In the genomic region with DNA sequence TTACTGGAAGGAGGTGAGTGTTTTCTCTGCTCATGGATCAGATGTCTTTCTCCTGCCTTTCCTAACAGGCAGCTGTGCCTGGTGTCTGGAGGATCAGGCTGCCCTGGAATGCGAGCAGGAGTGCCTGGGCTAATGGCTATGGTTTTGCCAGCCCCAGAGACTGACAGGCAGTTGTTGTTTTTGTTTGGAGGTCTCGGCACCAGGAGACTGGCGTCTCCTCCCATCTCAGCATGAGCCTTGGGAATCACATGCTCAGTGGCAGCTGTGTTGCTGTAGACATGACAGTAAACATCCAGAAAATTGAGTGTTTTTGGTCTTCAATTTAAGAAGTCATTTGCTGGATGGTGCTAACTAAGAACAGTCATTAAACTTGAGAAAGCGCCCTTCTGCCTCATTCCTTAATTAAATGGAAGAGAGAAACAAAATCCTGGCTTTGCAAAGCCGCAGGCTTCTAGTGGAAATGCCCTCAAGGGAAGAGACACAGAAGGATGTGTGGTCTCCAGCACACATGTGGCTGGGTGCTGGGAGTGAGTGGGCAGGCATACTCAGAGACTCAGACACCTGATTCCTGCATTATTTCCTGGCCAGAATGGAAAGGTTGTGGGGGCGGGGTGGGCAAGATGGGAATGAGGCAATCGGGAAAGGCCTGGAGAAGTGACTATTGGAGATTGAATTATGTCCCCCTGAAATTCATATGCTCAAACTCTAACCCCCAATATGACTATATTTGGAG, we compare ENCODE assay signal across 10 cellular contexts.
A peak's percentile ranks its signal among the peaks of the same experiment; 100 is the strongest.
DNase-seq lines count a peak whose midpoint lies in the region; ATAC-seq and TF ChIP-seq lines count a peak whose summit lies in the region.
"Had no signal": no experiment of that assay in that cellular context is flagged by ENCODE, and none has a peak within 500 bp of the region (broad histone marks: within the 10 kb centered on the region; RNA-seq: fewer than 3 reads in every experiment).

No MANE protein-coding gene starts in this region.

- H3K27ac Mint-ChIP-seq in chondrocyte (ENCODE audit: unreplicated experiment) = peak overlapping the region; percentile 86
- no peak overlapping the region for H3K27ac Mint-ChIP-seq in activated naive CD8-positive, alpha-beta T cell treated with anti-CD3 and anti-CD28 coated beads for 36 hours

- no peaks in the 10 kb centered on the region for H3K9me3 ChIP-seq in mesodermal cell (ENCODE audit: control insufficient read depth, low read length)
- H3K9me3 ChIP-seq: BLaER1 treated with 17β-estradiol and CSF1 and Interleukin-3, amounts not matched to agents 10 nM and 100 nM had no signal

- no peak for TF ChIP-seq CTCF in chondrocyte (IDR thresholded peaks at IDR 0.05)

- DNase-seq in AG20443 (ENCODE audit: low spot score) (peak; percentile 17), NCI-H1417 (lab: John Stamatoyannopoulos, UW) (peak; percentile 57 to 83 (median 60)), chondrocyte (ENCODE audit: low spot score) (no peak), dermis blood vessel endothelial cell (no peak), SW 1271 (lab: John Stamatoyannopoulos, UW) (no peak)
- no peak for DNase-seq in activated naive CD8-positive, alpha-beta T cell treated with anti-CD3 and anti-CD28 coated beads for 36 hours
- DNase-seq: central memory CD4-positive, alpha-beta T cell had no signal

- peak overlapping the region; percentile 21 for H3K4me3 Mint-ChIP-seq in chondrocyte (ENCODE audit: unreplicated experiment)
- H3K4me3 Mint-ChIP-seq in activated naive CD8-positive, alpha-beta T cell treated with anti-CD3 and anti-CD28 coated beads for 36 hours = no peak overlapping the region

- H3K27me3 Mint-ChIP-seq in chondrocyte (ENCODE audit: low read depth) = no peaks in the 10 kb centered on the region
- peaks cover 14% of the 10 kb centered on the region for H3K27me3 Mint-ChIP-seq in activated naive CD8-positive, alpha-beta T cell treated with anti-CD3 and anti-CD28 coated beads for 36 hours

- peak overlapping the region; percentile 94 for H3K27ac ChIP-seq in mesodermal cell (ENCODE audit: low read depth, low read length, severe bottlenecking)
- H3K27ac ChIP-seq: BLaER1 treated with 17β-estradiol and CSF1 and Interleukin-3, amounts not matched to agents 10 nM and 100 nM had no signal

- peaks cover 39% of the 10 kb centered on the region for H3K4me1 ChIP-seq in mesodermal cell (ENCODE audit: control insufficient read depth, insufficient read depth, low read length, poor library complexity, severe bottlenecking)

- no peak overlapping the region for H3K4me3 ChIP-seq in mesodermal cell (ENCODE audit: extremely low read depth, insufficient read depth, low read length, poor library complexity, severe bottlenecking)
- H3K4me3 ChIP-seq: BLaER1 treated with 17β-estradiol and CSF1 and Interleukin-3, amounts not matched to agents 10 nM and 100 nM had no signal

- H3K9me3 Mint-ChIP-seq in chondrocyte (ENCODE audit: low read depth) = no peaks in the 10 kb centered on the region
- H3K9me3 Mint-ChIP-seq in activated naive CD8-positive, alpha-beta T cell treated with anti-CD3 and anti-CD28 coated beads for 36 hours = no peaks in the 10 kb centered on the region

- ATAC-seq in HG03378 (IDR thresholded peaks at IDR 0.05; ENCODE audit: unreplicated experiment) = no peak

- H3K36me3 Mint-ChIP-seq in chondrocyte (ENCODE audit: low read depth) = no peaks in the 10 kb centered on the region
- H3K36me3 Mint-ChIP-seq in activated naive CD8-positive, alpha-beta T cell treated with anti-CD3 and anti-CD28 coated beads for 36 hours = no peaks in the 10 kb centered on the region

- H3K4me1 Mint-ChIP-seq in chondrocyte (ENCODE audit: low read depth) = peaks cover 71% of the 10 kb centered on the region
- H3K4me1 Mint-ChIP-seq in activated naive CD8-positive, alpha-beta T cell treated with anti-CD3 and anti-CD28 coated beads for 36 hours = no peaks in the 10 kb centered on the region

- no peaks in the 10 kb centered on the region for H3K36me3 ChIP-seq in mesodermal cell (ENCODE audit: control insufficient read depth, insufficient read depth, low read length)
- H3K36me3 ChIP-seq: BLaER1 treated with 17β-estradiol and CSF1 and Interleukin-3, amounts not matched to agents 10 nM and 100 nM had no signal

- WGBS in mesodermal cell (ENCODE audit: insufficient coverage in 2 of 2), 2 experiments = 34 to 49% methylated on average over 3 to 4 of the region's 7 CpGs

Comparison
In these comparisons a context has a peak if more than half of its experiments do, and no peak if none do; other contexts are left out.
1. DNase-seq: peak in AG20443 (single experiment) and NCI-H1417 (3 of 3); none in chondrocyte (single experiment), dermis blood vessel endothelial cell (single experiment), SW 1271 (0 of 2) and activated naive CD8-positive, alpha-beta T cell treated with anti-CD3 and anti-CD28 coated beads for 36 hours (single experiment).